10 cellular contexts compared by ENCODE assay signal in genomic region chr19:34269489-34269888, GRCh38. TPM values are rescaled to one million over a fixed set of nuclear protein-coding genes. Genes with fewer than 3 reads are reported as not detected.
A peak's percentile ranks its signal among the peaks of the same experiment; 100 is the strongest.
DNase-seq lines count a peak whose midpoint lies in the region; ATAC-seq, FAIRE-seq and TF ChIP-seq lines count a peak whose summit lies in the region.
"Had no signal": no experiment of that assay in that cellular context is flagged by ENCODE, and none has a peak within 500 bp of the region (broad histone marks: within the 10 kb centered on the region; RNA-seq: fewer than 3 reads in every experiment).

No MANE protein-coding gene starts in this region.

- 46% methylated on average over 2 of the region's 2 CpGs for WGBS in K562 (ENCODE audit: insufficient coverage, low coverage, missing lambda C conversion rate)
- WGBS in mesendoderm (ENCODE audit: extremely low coverage, insufficient coverage, low lambda C conversion rate) = no CpG with 5 or more reads among the region's 2 CpGs
- WGBS in aorta, 2 donors = 20 to 32% methylated on average over 2 of the region's 2 CpGs

- H3K9me3 ChIP-seq in K562 (replicated peaks; ENCODE audit: control insufficient read depth, insufficient read depth, low read depth, low read length) = no peaks in the 10 kb centered on the region
- H3K9me3 ChIP-seq in aorta (ENCODE audit: control insufficient read depth, low read length) = no peaks in the 10 kb centered on the region

- intact Hi-C loops in K562 (cut with micrococcal nuclease) (no loop called here), aorta (cut with DNase I) (no loop called here)

- peaks cover 24% of the 10 kb centered on the region for H3K79me2 ChIP-seq in K562 (ENCODE audit: control insufficient read depth, insufficient read depth, low read length)
- peaks cover 5% of the 10 kb centered on the region for H3K79me2 ChIP-seq in mesendoderm (ENCODE audit: control insufficient read depth, insufficient read depth, low read length)

- H2AK5ac ChIP-seq in mesendoderm (ENCODE audit: low read length) = no peak overlapping the region

- ATAC-seq in stimulated activated naive CD8-positive, alpha-beta T cell treated with anti-CD3 and anti-CD28 coated beads, Interleukin-15, Interleukin-2, amounts not matched to agents 100 U/mL and 50 U/mL, for 24 hours = no peak
- ATAC-seq in K562 (peak; percentile 15; the same call in 1 of the 3 replicates), aorta (ENCODE audit: low FRiP score) (no peak)

- peak overlapping the region; percentile 72 for H3K4me3 Mint-ChIP-seq in stimulated activated naive CD8-positive, alpha-beta T cell treated with anti-CD3 and anti-CD28 coated beads, Interleukin-15, Interleukin-2, amounts not matched to agents 100 ng/mL and 50 ng/mL, for 24 hours
- H3K4me3 Mint-ChIP-seq: neural progenitor cell had no signal

- no peaks in the 10 kb centered on the region for H3K27me3 ChIP-seq in K562 (ENCODE audit: control insufficient read depth in 2 of 2, insufficient read depth in 2 of 2, low read length in 2 of 2)
- H3K27me3 ChIP-seq in mesendoderm (ENCODE audit: insufficient read depth, low read length, poor library complexity) = no peaks in the 10 kb centered on the region
- no peaks in the 10 kb centered on the region for H3K27me3 ChIP-seq in aorta (ENCODE audit: control insufficient read depth in 1 of 2, insufficient read depth in 2 of 2, low read length in 1 of 2)
- H3K27me3 ChIP-seq: neural progenitor cell had no signal

- FAIRE-seq in K562 (lab: Jason Lieb, UNC) = no peak
- FAIRE-seq: colon had no signal

- H3K23ac ChIP-seq in mesendoderm (ENCODE audit: low read length) = no peak overlapping the region

- H2BK15ac ChIP-seq in mesendoderm (replicated peaks; ENCODE audit: low read depth) = no peak overlapping the region

- no peaks in the 10 kb centered on the region for H3K9me1 ChIP-seq in K562 (ENCODE audit: control insufficient read depth, insufficient read depth, low read length)

- H3K79me1 ChIP-seq in mesendoderm (ENCODE audit: low read length) = peaks cover 12% of the 10 kb centered on the region

- POLR2A ChIA-PET in K562 (lab: Yijun Ruan, JAX) = interaction anchor here (0.9 to 1.6 kb wide), 2 partner anchors 13 to 25 kb away, joined by 4 read pairs; no protein-coding TSS in a partner anchor

- CTCF ChIA-PET in K562 (lab: Yijun Ruan, JAX; ENCODE audit: low intra/inter-chr PET ratio) = no interaction called here

- H3K4me2 ChIP-seq in K562 (ENCODE audit: insufficient read depth, low read length) = no peak overlapping the region
- H3K4me2 ChIP-seq in mesendoderm (ENCODE audit: low read length) = no peak overlapping the region
- H3K4me2 ChIP-seq: neural progenitor cell had no signal

- TF ChIP-seq EP300 in K562 (IDR thresholded peaks at IDR 0.05; ENCODE audit: low read length) = no peak

- no peak overlapping the region for H2AFZ ChIP-seq in K562 (ENCODE audit: low read depth, low read length)
- H2AFZ ChIP-seq: neural progenitor cell had no signal

- no peaks in the 10 kb centered on the region for H3K27me3 Mint-ChIP-seq in stimulated activated naive CD8-positive, alpha-beta T cell treated with anti-CD3 and anti-CD28 coated beads, Interleukin-15, Interleukin-2, amounts not matched to agents 100 ng/mL and 50 ng/mL, for 24 hours

- no TSS peak for BruUV-seq in K562 (replicated peaks; lab: Mats Ljungman, UMichigan)

- H2BK120ac ChIP-seq in mesendoderm (ENCODE audit: low read depth, low read length) = no peak overlapping the region

- H4K20me1 ChIP-seq in K562 (replicated peaks; ENCODE audit: control insufficient read depth, insufficient read depth, low read length) = peaks cover 35% of the 10 kb centered on the region

- peaks cover 68% of the 10 kb centered on the region for H3K4me1 Mint-ChIP-seq in stimulated activated naive CD8-positive, alpha-beta T cell treated with anti-CD3 and anti-CD28 coated beads, Interleukin-15, Interleukin-2, amounts not matched to agents 100 ng/mL and 50 ng/mL, for 24 hours (ENCODE audit: low read depth)

- no peak for TF ChIP-seq RAD21 in K562 (CRISPR knock-in tag; conservative IDR thresholded peaks at IDR 0.05 in 1 of 2, IDR thresholded peaks at IDR 0.05 in 1 of 2)

- peaks cover 0 to 14% of the 10 kb centered on the region in 2 experiments; a peak in 4 of 5 replicates for H3K4me1 ChIP-seq in K562 (replicated peaks in 1 of 2; ENCODE audit: control insufficient read depth in 2 of 2, insufficient read depth in 2 of 2, low read length in 2 of 2)
- peaks cover 9% of the 10 kb centered on the region for H3K4me1 ChIP-seq in mesendoderm (ENCODE audit: control insufficient read depth, low read depth, low read length)
- peaks cover 4 to 6% of the 10 kb centered on the region in 2 donors for H3K4me1 ChIP-seq in aorta (ENCODE audit: control insufficient read depth in 1 of 2, insufficient read depth in 2 of 2, low read length in 2 of 2)

- no peak overlapping the region for H4K8ac ChIP-seq in mesendoderm (ENCODE audit: low read depth, low read length)

- H3K9me3 Mint-ChIP-seq in stimulated activated naive CD8-positive, alpha-beta T cell treated with anti-CD3 and anti-CD28 coated beads, Interleukin-15, Interleukin-2, amounts not matched to agents 100 ng/mL and 50 ng/mL, for 24 hours = no peaks in the 10 kb centered on the region
- H3K9me3 Mint-ChIP-seq: neural progenitor cell had no signal

- in situ Hi-C loops in K562 (cut with MboI) = no loop called here

- H3K27ac ChIP-seq in K562 (ENCODE audit: extremely low read depth, low read depth, low read length) (no peak overlapping the region), mesendoderm (ENCODE audit: low read depth, low read length) (peak overlapping the region; percentile 57), aorta (ENCODE audit: low read depth in 1 of 2, low read length in 2 of 2) (peak overlapping the region; percentile 38 to 97)
- H3K27ac ChIP-seq: neural progenitor cell had no signal

- no peak for TF ChIP-seq POLR2A in K562 (conservative IDR thresholded peaks at IDR 0.05)

- peak overlapping the region; percentile 86 for H3K56ac ChIP-seq in mesendoderm (ENCODE audit: low read length)

- no peak overlapping the region for H4K5ac ChIP-seq in mesendoderm (ENCODE audit: low read length)

- DNase-seq in stimulated activated naive CD8-positive, alpha-beta T cell treated with anti-CD3 and anti-CD28 coated beads, Interleukin-15, Interleukin-2, amounts not matched to agents 100 U/mL and 50 U/mL, for 24 hours = no peak
- DNase-seq in K562 (ENCODE audit: extremely low read depth in 1 of 4, low spot score in 3 of 4) (no peak), mesendoderm (no peak), aorta (no peak), HPDE6-E6E7 (ENCODE audit: extremely low spot score) (no peak), NCI-H1436 treated with DMSO at 0.1 percent for 48 hours (lab: John Stamatoyannopoulos, UW) (no peak)
- DNase-seq in stimulated activated CD4-positive, alpha-beta T cell treated with anti-CD3 and anti-CD28 coated beads, Interleukin-1b, Interleukin-23, amount 100 ng/mL, for 48 hours = no peak

- H3K9ac ChIP-seq in K562 (ENCODE audit: insufficient read depth in 1 of 2, low read depth in 2 of 2, low read length in 2 of 2) (no peak overlapping the region), mesendoderm (ENCODE audit: low read length) (no peak overlapping the region)
- H3K9ac ChIP-seq: neural progenitor cell had no signal

- H3K18ac ChIP-seq in mesendoderm (ENCODE audit: low read length) = no peak overlapping the region

- H3K27ac Mint-ChIP-seq in stimulated activated naive CD8-positive, alpha-beta T cell treated with anti-CD3 and anti-CD28 coated beads, Interleukin-15, Interleukin-2, amounts not matched to agents 100 ng/mL and 50 ng/mL, for 24 hours = peak overlapping the region; percentile 84

- TF ChIP-seq CTCF in K562 (IDR thresholded peaks at IDR 0.05 in 2 of 3, conservative IDR thresholded peaks at IDR 0.05 in 1 of 3; ENCODE audit: insufficient read depth in 2 of 3, low read depth in 1 of 3, low read length in 3 of 3) = no peak

- H3K36me3 ChIP-seq in K562 (ENCODE audit: control insufficient read depth, insufficient read depth, low read length) (no peaks in the 10 kb centered on the region), mesendoderm (ENCODE audit: control insufficient read depth, insufficient read depth, low read length) (no peaks in the 10 kb centered on the region), aorta (ENCODE audit: control insufficient read depth in 1 of 2, insufficient read depth in 2 of 2, low read length in 1 of 2) (no peaks in the 10 kb centered on the region)
- H3K36me3 ChIP-seq: neural progenitor cell had no signal

- no peak overlapping the region for H3K4ac ChIP-seq in mesendoderm (ENCODE audit: low read depth, low read length)

- H3K4me3 ChIP-seq in K562 (no peak overlapping the region), mesendoderm (ENCODE audit: low read length) (no peak overlapping the region), aorta (ENCODE audit: low read length in 2 of 2) (no peak overlapping the region)
- H3K4me3 ChIP-seq: neural progenitor cell had no signal

- H3K36me3 Mint-ChIP-seq in stimulated activated naive CD8-positive, alpha-beta T cell treated with anti-CD3 and anti-CD28 coated beads, Interleukin-15, Interleukin-2, amounts not matched to agents 100 ng/mL and 50 ng/mL, for 24 hours (ENCODE audit: low read depth) = peaks cover 11% of the 10 kb centered on the region

- H2BK5ac ChIP-seq in mesendoderm (ENCODE audit: low read length) = no peak overlapping the region

RNA-seq across cellular contexts. Expression of gene GARRE1, which starts 15.1 kb away (rescaled TPM):
- total RNA-seq in K562 (2011; cell fraction: chromatin; rRNA removed; ENCODE audit: low replicate concordance) = 22.1 and 52.0 TPM in 2 replicates
- 15.7 and 16.2 TPM in 2 replicates for total RNA-seq in K562 (2011; cell fraction: nucleolus; rRNA removed)
- 17.7 and 19.2 TPM in 2 replicates for total RNA-seq in K562 (2011; cell fraction: nucleoplasm; rRNA removed)
- total RNA-seq in K562 (2014; rRNA removed) (7.4 and 8.0 TPM in 2 replicates), K562 (2014; rRNA removed; fragmentation: Illumina TruSeq; extraction: Trizol) (8.2 and 9.3 TPM in 2 replicates), K562 (2015; rRNA removed; fragmentation: Illumina TruSeq; extraction: Trizol) (5.4 and 6.0 TPM in 2 replicates), K562 (2021) (11.2 and 12.8 TPM in 2 replicates), aorta (10 to 100 TPM; 49.0 to 73.2 TPM)
- polyA plus RNA-seq in K562 (2011; rRNA removed) (10.0 and 10.9 TPM in 2 replicates), K562 (2014; fragmentation: Illumina TruSeq; extraction: Trizol) (7.5 and 8.4 TPM in 2 replicates), K562 (2014; fragmentation: Nextera tagmentation; extraction: Ambion mirVana) (1 to 10 TPM; 1.6 to 4.1 TPM), K562 (2014; rRNA removed) (7.5 and 7.7 TPM in 2 replicates), aorta (10 to 100 TPM in 1 of 2 donors, 1 to 10 TPM in 1; 3.0 to 11.3 TPM)
- polyA plus RNA-seq in K562 (2011; cell fraction: cytosol; rRNA removed) = 12.0 and 12.4 TPM in 2 replicates
- 10.6 and 15.7 TPM in 2 replicates for polyA plus RNA-seq in K562 (2011; cell fraction: nucleus; rRNA removed)
- 8.0 and 12.3 TPM in 2 replicates for polyA plus RNA-seq in K562 (2012)
- polyA minus RNA-seq in K562 (2011; rRNA and poly(A)+ RNA removed) = 10.5 and 11.8 TPM in 2 replicates
- 7.3 and 8.7 TPM in 2 replicates for polyA minus RNA-seq in K562 (2011; cell fraction: cytosol; rRNA and poly(A)+ RNA removed)
- polyA minus RNA-seq in K562 (2011; cell fraction: nucleus; rRNA and poly(A)+ RNA removed) = 8.9 and 11.8 TPM in 2 replicates
- 25.6 TPM for polyA plus RNA-seq in mesendoderm (2013, experiment 1 of 2)
- polyA plus RNA-seq in mesendoderm (2013, experiment 2 of 2) = 24.6 TPM
